ENCODE assay signal across 36 cellular contexts in the genomic region with DNA sequence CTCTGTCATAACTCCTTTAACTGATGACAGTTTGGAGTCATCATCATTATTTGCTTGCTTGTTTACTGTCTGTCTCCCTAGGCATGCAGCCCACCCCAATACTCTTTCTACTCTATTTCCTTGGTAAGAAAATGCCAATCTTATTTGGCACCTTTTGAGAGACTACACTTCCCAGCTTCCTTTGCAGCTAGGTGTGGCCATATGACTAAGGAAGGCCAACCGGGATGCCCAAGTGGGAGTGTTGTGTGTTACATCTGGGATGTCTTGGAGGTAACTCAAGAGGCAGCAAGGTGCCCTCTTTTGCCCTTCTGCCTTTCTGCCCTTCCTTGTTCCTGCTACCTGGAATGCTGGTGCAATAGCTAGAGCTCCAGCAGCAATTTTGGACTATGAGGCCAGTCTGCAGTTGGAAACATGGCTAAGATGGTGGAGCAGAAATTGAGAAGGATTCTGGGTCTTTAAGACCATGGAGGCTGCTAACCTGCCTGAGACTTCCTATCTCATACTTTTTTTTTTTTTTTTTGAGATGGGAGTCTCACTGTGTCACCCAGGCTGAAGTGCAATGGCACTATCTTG. TPM values are rescaled to one million over a fixed set of nuclear protein-coding genes. Genes with fewer than 3 reads are reported as not detected.
"Had no signal": no experiment of that assay in that cellular context is flagged by ENCODE, and none has a peak within 500 bp of the region (broad histone marks: within the 10 kb centered on the region; RNA-seq: fewer than 3 reads in every experiment).

No MANE protein-coding gene starts in this region.

- H3K9me3 ChIP-seq: lower lobe of right lung, neutrophil, right atrium auricular region, right lobe of liver, uterus had no signal

- H3K4me1 Mint-ChIP-seq: nephron had no signal

- H3K4me1 ChIP-seq: lower lobe of right lung, parathyroid adenoma, right atrium auricular region, right lobe of liver, tibial nerve, uterus had no signal

- H2AFZ ChIP-seq: parathyroid adenoma had no signal

- H3K4me3 Mint-ChIP-seq: immature natural killer cell; naive thymus-derived CD8-positive, alpha-beta T cell; nephron; neural crest cell; stimulated activated memory B cell treated with anti-CD40 and anti-IgM and Interleukin-4, amounts not matched to agents 10 μg/mL and 1 μg/mL and 100 μg/mL, for 72 hours; stimulated activated naive CD8-positive, alpha-beta T cell treated with anti-CD3 and anti-CD28 coated beads, Interleukin-15, amount 100 ng/mL, for 72 hours; type B pancreatic cell had no signal

- H3K4me2 ChIP-seq: smooth muscle cell had no signal

- H3K36me3 ChIP-seq: left lung, lower lobe of right lung, neutrophil, right atrium auricular region, right lobe of liver, tibial nerve, uterus had no signal

- ATAC-seq: left colon; left lung; lower lobe of right lung; naive thymus-derived CD8-positive, alpha-beta T cell; right lobe of liver; stimulated activated memory B cell treated with anti-CD40 and anti-IgM and Interleukin-4, amounts not matched to agents 10 μg/mL and 1 μg/mL and 100 μg/mL, for 72 hours; stimulated activated naive CD8-positive, alpha-beta T cell treated with anti-CD3 and anti-CD28 coated beads, Interleukin-15, amount 100 ng/mL, for 72 hours had no signal

- H3K9me3 Mint-ChIP-seq: immature natural killer cell; nephron; neural crest cell; stimulated activated naive CD8-positive, alpha-beta T cell treated with anti-CD3 and anti-CD28 coated beads, Interleukin-15, amount 100 ng/mL, for 72 hours; type B pancreatic cell had no signal

- FAIRE-seq: islet of Langerhans, kidney had no signal

- H3K27me3 ChIP-seq: right atrium auricular region, right lobe of liver, uterus had no signal

- H3K9ac ChIP-seq: parathyroid adenoma had no signal

- H3K4me3 ChIP-seq: left lung, lower lobe of right lung, right atrium auricular region, right lobe of liver, smooth muscle cell, tibial nerve, uterus had no signal

- H3K79me2 ChIP-seq: parathyroid adenoma had no signal

- H3K27ac ChIP-seq: left lung, lower lobe of right lung, neutrophil, parathyroid adenoma, right atrium auricular region, right lobe of liver, tibial nerve, uterus had no signal

- DNase-seq: hippocampal formation; immature natural killer cell; kidney; left colon; left lung; lower lobe of right lung; mammary epithelial cell; mesenchymal stem cell; naive thymus-derived CD8-positive, alpha-beta T cell; occipital lobe; right lobe of liver; stimulated activated CD4-positive, alpha-beta T cell treated with anti-CD3 and anti-CD28 coated beads, Interleukin-1b, Interleukin-23, amount 100 ng/mL, for 48 hours; stimulated activated CD4-positive, alpha-beta T cell treated with anti-CD3 and anti-CD28 coated beads, Interleukin-2, amount 100 ng/mL, for 48 hours; stimulated activated CD4-positive, alpha-beta T cell treated with anti-CD3 and anti-CD28 coated beads, Interleukin-4, amount 100 ng/mL, for 4 hours; stimulated activated CD8-positive, alpha-beta memory T cell treated with anti-CD3 and anti-CD28 coated beads, Interleukin-4, amount 100 ng/mL, for 48 hours; stimulated activated naive CD4-positive, alpha-beta T cell treated with Interleukin-2 at 50 U/mL for 16 hours; stimulated activated naive CD8-positive, alpha-beta T cell treated with anti-CD3 and anti-CD28 coated beads, Interleukin-15, amount 100 ng/mL, for 72 hours; substantia nigra; uterus had no signal

- H3K36me3 Mint-ChIP-seq: immature natural killer cell, type B pancreatic cell had no signal

- H3K27ac Mint-ChIP-seq: naive thymus-derived CD8-positive, alpha-beta T cell; nephron; stimulated activated memory B cell treated with anti-CD40 and anti-IgM and Interleukin-4, amounts not matched to agents 10 μg/mL and 1 μg/mL and 100 μg/mL, for 72 hours; stimulated activated naive CD8-positive, alpha-beta T cell treated with anti-CD3 and anti-CD28 coated beads, Interleukin-15, amount 100 ng/mL, for 72 hours; type B pancreatic cell had no signal

RNA-seq across cellular contexts. Expression of gene C19orf81, which starts 27.5 kb away (rescaled TPM):
- total RNA-seq: left colon, liver, mammary epithelial cell, mucosa of gallbladder, osteocyte, right lobe of liver, skeletal muscle tissue, temporal lobe, tibial nerve, uterus had no signal
- polyA plus RNA-seq: liver, mammary epithelial cell, thymus had no signal

RNA-seq across cellular contexts. Expression of gene SYT3, which starts 37.0 kb away (rescaled TPM):
- total RNA-seq: left colon, liver, mammary epithelial cell, pulmonary artery endothelial cell, right lobe of liver, skeletal muscle tissue, tibial nerve had no signal
- polyA plus RNA-seq: liver, mammary epithelial cell had no signal

RNA-seq across cellular contexts. Expression of gene SHANK1, which starts 42.9 kb away (rescaled TPM):
- polyA plus RNA-seq: immature natural killer cell had no signal
